Comparison of ENCODE assay signal across 1 cellular context in the genomic region with DNA sequence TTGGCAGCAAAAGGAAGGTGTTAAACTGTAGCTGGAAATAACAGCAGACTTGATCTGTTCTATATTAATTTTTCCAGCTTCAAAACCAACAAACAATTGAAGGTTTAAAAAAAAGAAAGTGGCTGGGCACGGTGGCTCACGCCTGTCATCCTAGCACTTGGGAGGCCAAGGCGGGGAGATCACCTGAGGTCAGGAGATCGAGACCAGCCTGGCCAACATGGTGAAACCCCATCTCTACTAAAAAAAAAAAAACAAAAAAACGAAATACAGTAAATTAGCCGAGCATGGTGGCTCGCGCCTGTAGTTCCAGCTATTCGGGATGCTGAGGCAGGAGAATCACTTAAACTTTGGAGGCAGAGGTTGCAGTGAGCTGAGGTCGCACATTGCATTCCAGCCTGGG.
TF ChIP-seq lines count a peak whose summit lies in the region.

No MANE protein-coding gene starts in this region.

TF ChIP-seq in GM23338, 12 proteins besides CTCF, POLR2A, EP300 and RAD21 (continued from another document):
- TF ChIP-seq, protein P1, sequence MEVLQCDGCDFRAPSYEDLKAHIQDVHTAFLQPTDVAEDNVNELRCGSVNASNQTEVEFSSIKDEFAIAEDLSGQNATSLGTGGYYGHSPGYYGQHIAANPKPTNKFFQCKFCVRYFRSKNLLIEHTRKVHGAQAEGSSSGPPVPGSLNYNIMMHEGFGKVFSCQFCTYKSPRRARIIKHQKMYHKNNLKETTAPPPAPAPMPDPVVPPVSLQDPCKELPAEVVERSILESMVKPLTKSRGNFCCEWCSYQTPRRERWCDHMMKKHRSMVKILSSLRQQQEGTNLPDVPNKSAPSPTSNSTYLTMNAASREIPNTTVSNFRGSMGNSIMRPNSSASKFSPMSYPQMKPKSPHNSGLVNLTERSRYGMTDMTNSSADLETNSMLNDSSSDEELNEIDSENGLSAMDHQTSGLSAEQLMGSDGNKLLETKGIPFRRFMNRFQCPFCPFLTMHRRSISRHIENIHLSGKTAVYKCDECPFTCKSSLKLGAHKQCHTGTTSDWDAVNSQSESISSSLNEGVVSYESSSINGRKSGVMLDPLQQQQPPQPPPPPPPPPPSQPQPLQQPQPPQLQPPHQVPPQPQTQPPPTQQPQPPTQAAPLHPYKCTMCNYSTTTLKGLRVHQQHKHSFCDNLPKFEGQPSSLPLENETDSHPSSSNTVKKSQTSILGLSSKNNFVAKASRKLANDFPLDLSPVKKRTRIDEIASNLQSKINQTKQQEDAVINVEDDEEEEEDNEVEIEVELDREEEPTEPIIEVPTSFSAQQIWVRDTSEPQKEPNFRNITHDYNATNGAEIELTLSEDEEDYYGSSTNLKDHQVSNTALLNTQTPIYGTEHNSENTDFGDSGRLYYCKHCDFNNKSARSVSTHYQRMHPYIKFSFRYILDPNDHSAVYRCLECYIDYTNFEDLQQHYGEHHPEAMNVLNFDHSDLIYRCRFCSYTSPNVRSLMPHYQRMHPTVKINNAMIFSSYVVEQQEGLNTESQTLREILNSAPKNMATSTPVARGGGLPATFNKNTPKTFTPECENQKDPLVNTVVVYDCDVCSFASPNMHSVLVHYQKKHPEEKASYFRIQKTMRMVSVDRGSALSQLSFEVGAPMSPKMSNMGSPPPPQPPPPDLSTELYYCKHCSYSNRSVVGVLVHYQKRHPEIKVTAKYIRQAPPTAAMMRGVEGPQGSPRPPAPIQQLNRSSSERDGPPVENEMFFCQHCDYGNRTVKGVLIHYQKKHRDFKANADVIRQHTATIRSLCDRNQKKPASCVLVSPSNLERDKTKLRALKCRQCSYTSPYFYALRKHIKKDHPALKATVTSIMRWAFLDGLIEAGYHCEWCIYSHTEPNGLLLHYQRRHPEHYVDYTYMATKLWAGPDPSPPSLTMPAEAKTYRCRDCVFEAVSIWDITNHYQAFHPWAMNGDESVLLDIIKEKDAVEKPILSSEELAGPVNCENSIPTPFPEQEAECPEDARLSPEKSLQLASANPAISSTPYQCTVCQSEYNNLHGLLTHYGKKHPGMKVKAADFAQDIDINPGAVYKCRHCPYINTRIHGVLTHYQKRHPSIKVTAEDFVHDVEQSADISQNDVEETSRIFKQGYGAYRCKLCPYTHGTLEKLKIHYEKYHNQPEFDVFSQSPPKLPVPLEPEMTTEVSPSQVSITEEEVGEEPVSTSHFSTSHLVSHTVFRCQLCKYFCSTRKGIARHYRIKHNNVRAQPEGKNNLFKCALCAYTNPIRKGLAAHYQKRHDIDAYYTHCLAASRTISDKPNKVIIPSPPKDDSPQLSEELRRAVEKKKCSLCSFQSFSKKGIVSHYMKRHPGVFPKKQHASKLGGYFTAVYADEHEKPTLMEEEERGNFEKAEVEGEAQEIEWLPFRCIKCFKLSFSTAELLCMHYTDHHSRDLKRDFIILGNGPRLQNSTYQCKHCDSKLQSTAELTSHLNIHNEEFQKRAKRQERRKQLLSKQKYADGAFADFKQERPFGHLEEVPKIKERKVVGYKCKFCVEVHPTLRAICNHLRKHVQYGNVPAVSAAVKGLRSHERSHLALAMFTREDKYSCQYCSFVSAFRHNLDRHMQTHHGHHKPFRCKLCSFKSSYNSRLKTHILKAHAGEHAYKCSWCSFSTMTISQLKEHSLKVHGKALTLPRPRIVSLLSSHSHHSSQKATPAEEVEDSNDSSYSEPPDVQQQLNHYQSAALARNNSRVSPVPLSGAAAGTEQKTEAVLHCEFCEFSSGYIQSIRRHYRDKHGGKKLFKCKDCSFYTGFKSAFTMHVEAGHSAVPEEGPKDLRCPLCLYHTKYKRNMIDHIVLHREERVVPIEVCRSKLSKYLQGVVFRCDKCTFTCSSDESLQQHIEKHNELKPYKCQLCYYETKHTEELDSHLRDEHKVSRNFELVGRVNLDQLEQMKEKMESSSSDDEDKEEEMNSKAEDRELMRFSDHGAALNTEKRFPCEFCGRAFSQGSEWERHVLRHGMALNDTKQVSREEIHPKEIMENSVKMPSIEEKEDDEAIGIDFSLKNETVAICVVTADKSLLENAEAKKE (CRISPR knock-in tag; IDR thresholded peaks at IDR 0.05): no peak
- TF ChIP-seq POLR2AphosphoS5 (IDR thresholded peaks at IDR 0.05; ENCODE audit: low read depth) (no peak), ZNF114 (CRISPR knock-in tag; IDR thresholded peaks at IDR 0.05) (no peak), ZNF331 (CRISPR knock-in tag; IDR thresholded peaks at IDR 0.05; ENCODE audit: low read depth) (no peak), STAT1 (IDR thresholded peaks at IDR 0.05; ENCODE audit: unreplicated experiment) (no peak), EZH2phosphoT487 (IDR thresholded peaks at IDR 0.05; ENCODE audit: unreplicated experiment) (no peak), CREB1 (CRISPR knock-in tag; IDR thresholded peaks at IDR 0.05; ENCODE audit: low read depth) (no peak)
- TF ChIP-seq, protein P2, sequence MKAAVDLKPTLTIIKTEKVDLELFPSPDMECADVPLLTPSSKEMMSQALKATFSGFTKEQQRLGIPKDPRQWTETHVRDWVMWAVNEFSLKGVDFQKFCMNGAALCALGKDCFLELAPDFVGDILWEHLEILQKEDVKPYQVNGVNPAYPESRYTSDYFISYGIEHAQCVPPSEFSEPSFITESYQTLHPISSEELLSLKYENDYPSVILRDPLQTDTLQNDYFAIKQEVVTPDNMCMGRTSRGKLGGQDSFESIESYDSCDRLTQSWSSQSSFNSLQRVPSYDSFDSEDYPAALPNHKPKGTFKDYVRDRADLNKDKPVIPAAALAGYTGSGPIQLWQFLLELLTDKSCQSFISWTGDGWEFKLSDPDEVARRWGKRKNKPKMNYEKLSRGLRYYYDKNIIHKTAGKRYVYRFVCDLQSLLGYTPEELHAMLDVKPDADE (IDR thresholded peaks at IDR 0.05): no peak
- TF ChIP-seq, protein P3, sequence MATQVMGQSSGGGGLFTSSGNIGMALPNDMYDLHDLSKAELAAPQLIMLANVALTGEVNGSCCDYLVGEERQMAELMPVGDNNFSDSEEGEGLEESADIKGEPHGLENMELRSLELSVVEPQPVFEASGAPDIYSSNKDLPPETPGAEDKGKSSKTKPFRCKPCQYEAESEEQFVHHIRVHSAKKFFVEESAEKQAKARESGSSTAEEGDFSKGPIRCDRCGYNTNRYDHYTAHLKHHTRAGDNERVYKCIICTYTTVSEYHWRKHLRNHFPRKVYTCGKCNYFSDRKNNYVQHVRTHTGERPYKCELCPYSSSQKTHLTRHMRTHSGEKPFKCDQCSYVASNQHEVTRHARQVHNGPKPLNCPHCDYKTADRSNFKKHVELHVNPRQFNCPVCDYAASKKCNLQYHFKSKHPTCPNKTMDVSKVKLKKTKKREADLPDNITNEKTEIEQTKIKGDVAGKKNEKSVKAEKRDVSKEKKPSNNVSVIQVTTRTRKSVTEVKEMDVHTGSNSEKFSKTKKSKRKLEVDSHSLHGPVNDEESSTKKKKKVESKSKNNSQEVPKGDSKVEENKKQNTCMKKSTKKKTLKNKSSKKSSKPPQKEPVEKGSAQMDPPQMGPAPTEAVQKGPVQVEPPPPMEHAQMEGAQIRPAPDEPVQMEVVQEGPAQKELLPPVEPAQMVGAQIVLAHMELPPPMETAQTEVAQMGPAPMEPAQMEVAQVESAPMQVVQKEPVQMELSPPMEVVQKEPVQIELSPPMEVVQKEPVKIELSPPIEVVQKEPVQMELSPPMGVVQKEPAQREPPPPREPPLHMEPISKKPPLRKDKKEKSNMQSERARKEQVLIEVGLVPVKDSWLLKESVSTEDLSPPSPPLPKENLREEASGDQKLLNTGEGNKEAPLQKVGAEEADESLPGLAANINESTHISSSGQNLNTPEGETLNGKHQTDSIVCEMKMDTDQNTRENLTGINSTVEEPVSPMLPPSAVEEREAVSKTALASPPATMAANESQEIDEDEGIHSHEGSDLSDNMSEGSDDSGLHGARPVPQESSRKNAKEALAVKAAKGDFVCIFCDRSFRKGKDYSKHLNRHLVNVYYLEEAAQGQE (IDR thresholded peaks at IDR 0.05; ENCODE audit: unreplicated experiment): no peak
